Comparison of ENCODE assay signal across 24 cellular contexts in genomic region chr14:71331393-71331792, GRCh38. TPM values are rescaled to one million over a fixed set of nuclear protein-coding genes. Genes with fewer than 3 reads are reported as not detected.
DNase-seq lines count a peak whose midpoint lies in the region; ATAC-seq, FAIRE-seq and TF ChIP-seq lines count a peak whose summit lies in the region.
"Had no signal": no experiment of that assay in that cellular context is flagged by ENCODE, and none has a peak within 500 bp of the region (broad histone marks: within the 10 kb centered on the region; RNA-seq: fewer than 3 reads in every experiment).

No MANE protein-coding gene starts in this region.

- H3K79me2 ChIP-seq in OCI-LY7 (ENCODE audit: insufficient read depth, low read depth, low read length), result peaks cover 82% of the 10 kb centered on the region
- H3K79me2 ChIP-seq in endothelial cell of umbilical vein (ENCODE audit: control insufficient read depth, insufficient read depth, low read length), result no peaks in the 10 kb centered on the region

- H4K20me1 ChIP-seq in OCI-LY7 (ENCODE audit: insufficient read depth, low read length), result no peaks in the 10 kb centered on the region
- H4K20me1 ChIP-seq in endothelial cell of umbilical vein (replicated peaks; ENCODE audit: control insufficient read depth, extremely low read depth, insufficient read depth, low read length), result no peaks in the 10 kb centered on the region

- H3K27ac ChIP-seq in OCI-LY7 (ENCODE audit: low read depth, low read length, poor library complexity, severe bottlenecking), result no peak overlapping the region
- H3K27ac ChIP-seq in endothelial cell of umbilical vein (ENCODE audit: insufficient read depth, low read depth, low read length), result no peak overlapping the region
- H3K27ac ChIP-seq: C4-2B, colonic mucosa, uterus had no signal

- H3K36me3 ChIP-seq in OCI-LY7 (ENCODE audit: insufficient read depth, low read length) (peaks cover 37% of the 10 kb centered on the region), endothelial cell of umbilical vein (ENCODE audit: control insufficient read depth in 2 of 2, extremely low read depth in 1 of 2, insufficient read depth in 2 of 2, low read length in 2 of 2) (no peaks in the 10 kb centered on the region)
- H3K36me3 ChIP-seq: colonic mucosa, HAP-1, uterus had no signal

- H3K27me3 ChIP-seq in endothelial cell of umbilical vein (ENCODE audit: control insufficient read depth in 2 of 2, insufficient read depth in 2 of 2, low read length in 2 of 2), result no peaks in the 10 kb centered on the region
- H3K27me3 ChIP-seq: colonic mucosa, uterus had no signal

- H3K4me3 Mint-ChIP-seq in activated CD4-positive, alpha-beta memory T cell treated with anti-CD3 and anti-CD28 coated beads for 36 hours, result no peak overlapping the region
- H3K4me3 Mint-ChIP-seq in activated CD4-positive, alpha-beta memory T cell treated with anti-CD3 and anti-CD28 coated beads, Interleukin-2, amount 10 ng/mL, durations not matched to agents 7 days and 5 days, result no peak overlapping the region
- peak overlapping the region; percentile 46 to 55 for H3K4me3 Mint-ChIP-seq in stimulated activated naive B cell treated with anti-CD40 and anti-IgM and Interleukin-4, amounts not matched to agents 10 μg/mL and 1 μg/mL and 100 μg/mL, for 72 hours
- no peak overlapping the region for H3K4me3 Mint-ChIP-seq in WTC11
- H3K4me3 Mint-ChIP-seq: brain had no signal

- no peaks in the 10 kb centered on the region for H3K9me3 Mint-ChIP-seq in activated CD4-positive, alpha-beta memory T cell treated with anti-CD3 and anti-CD28 coated beads for 36 hours
- peaks cover 10% of the 10 kb centered on the region for H3K9me3 Mint-ChIP-seq in activated CD4-positive, alpha-beta memory T cell treated with anti-CD3 and anti-CD28 coated beads, Interleukin-2, amount 10 ng/mL, durations not matched to agents 7 days and 5 days
- H3K9me3 Mint-ChIP-seq in stimulated activated naive B cell treated with anti-CD40 and anti-IgM and Interleukin-4, amounts not matched to agents 10 μg/mL and 1 μg/mL and 100 μg/mL, for 72 hours, result peaks cover 3 to 9% of the 10 kb centered on the region in 2 donors
- 0 out of 2 replicates have a peak, but pooled peaks cover 3% of the 10 kb centered on the region for H3K9me3 Mint-ChIP-seq in WTC11

- no peak overlapping the region for H3K9ac ChIP-seq in endothelial cell of umbilical vein (replicated peaks; ENCODE audit: extremely low read depth, insufficient read depth, low read length)

- no TSS peak for BruUV-seq in OCI-LY7 (replicated peaks; lab: Mats Ljungman, UMichigan)
- no TSS peak for BruUV-seq in endothelial cell of umbilical vein (replicated peaks; lab: Mats Ljungman, UMichigan)

- POLR2A ChIA-PET in activated CD4-positive, alpha-beta memory T cell treated with anti-CD3 and anti-CD28 coated beads for 36 hours (lab: Charles Lee), result interaction anchor here (1.0 to 1.8 kb wide), 2 partner anchors 10 to 67 kb away, joined by 4 to 8 read pairs; no protein-coding TSS in a partner anchor
- POLR2A ChIA-PET in activated CD4-positive, alpha-beta memory T cell treated with anti-CD3 and anti-CD28 coated beads, Interleukin-2, amount 10 ng/mL, durations not matched to agents 7 days and 5 days (lab: Charles Lee), result interaction anchor here (1.6 kb wide), 1 partner anchor 10 kb away, joined by 5 read pairs; no protein-coding TSS in a partner anchor
- POLR2A ChIA-PET in OCI-LY7 (lab: Charles Lee), result interaction anchor here (0.9 kb wide), 1 partner anchor 63 kb away, joined by 3 read pairs; no protein-coding TSS in a partner anchor
- POLR2A ChIA-PET in endothelial cell of umbilical vein (lab: Charles Lee), result no interaction called here
- POLR2A ChIA-PET in WTC11 (lab: Charles Lee), result interaction anchor here (0.6 kb wide), 1 partner anchor 72 kb away, joined by 7 read pairs; no protein-coding TSS in a partner anchor

- 0 out of 2 replicates have a peak overlapping the region, but pooled peaks have one; percentile 8 for H3K4me2 ChIP-seq in OCI-LY7 (ENCODE audit: low read length)
- no peak overlapping the region for H3K4me2 ChIP-seq in endothelial cell of umbilical vein (ENCODE audit: insufficient read depth, low read length)

- intact Hi-C loops in activated CD4-positive, alpha-beta memory T cell treated with anti-CD3 and anti-CD28 coated beads for 36 hours (cut with micrococcal nuclease), result loop anchor here (5.0 kb wide), 1 partner anchor 166 kb away; no protein-coding TSS in a partner anchor
- intact Hi-C loops in OCI-LY7 (cut with micrococcal nuclease; ENCODE audit: unreplicated experiment) (no loop called here), endothelial cell of umbilical vein (cut with micrococcal nuclease) (loop anchor here (1.0 kb wide), 1 partner anchor 15 kb away; no protein-coding TSS in a partner anchor)

- H3K9me3 ChIP-seq in OCI-LY7 (ENCODE audit: low read length), result 0 out of 2 replicates have a peak, but pooled peaks cover 4% of the 10 kb centered on the region
- H3K9me3 ChIP-seq in endothelial cell of umbilical vein (replicated peaks; ENCODE audit: control insufficient read depth, insufficient read depth, low read length), result no peaks in the 10 kb centered on the region
- H3K9me3 ChIP-seq: colonic mucosa, HAP-1, uterus had no signal

- no peak for TF ChIP-seq POLR2A in endothelial cell of umbilical vein (IDR thresholded peaks at IDR 0.05; ENCODE audit: low read depth, low read length)

- H3K4me1 Mint-ChIP-seq in activated CD4-positive, alpha-beta memory T cell treated with anti-CD3 and anti-CD28 coated beads for 36 hours (ENCODE audit: low read depth), result peaks cover 59% of the 10 kb centered on the region
- H3K4me1 Mint-ChIP-seq in activated CD4-positive, alpha-beta memory T cell treated with anti-CD3 and anti-CD28 coated beads, Interleukin-2, amount 10 ng/mL, durations not matched to agents 7 days and 5 days, result peaks cover 55% of the 10 kb centered on the region
- peaks cover 49 to 89% of the 10 kb centered on the region in 2 donors for H3K4me1 Mint-ChIP-seq in stimulated activated naive B cell treated with anti-CD40 and anti-IgM and Interleukin-4, amounts not matched to agents 10 μg/mL and 1 μg/mL and 100 μg/mL, for 72 hours
- peaks cover 36% of the 10 kb centered on the region for H3K4me1 Mint-ChIP-seq in WTC11

- H3K27me3 Mint-ChIP-seq in activated CD4-positive, alpha-beta memory T cell treated with anti-CD3 and anti-CD28 coated beads for 36 hours, result no peaks in the 10 kb centered on the region
- H3K27me3 Mint-ChIP-seq in activated CD4-positive, alpha-beta memory T cell treated with anti-CD3 and anti-CD28 coated beads, Interleukin-2, amount 10 ng/mL, durations not matched to agents 7 days and 5 days, result no peaks in the 10 kb centered on the region
- H3K27me3 Mint-ChIP-seq in stimulated activated naive B cell treated with anti-CD40 and anti-IgM and Interleukin-4, amounts not matched to agents 10 μg/mL and 1 μg/mL and 100 μg/mL, for 72 hours, result no peaks in the 10 kb centered on the region
- no peaks in the 10 kb centered on the region for H3K27me3 Mint-ChIP-seq in WTC11 (ENCODE audit: low read depth)
- H3K27me3 Mint-ChIP-seq: brain had no signal

- no peaks in the 10 kb centered on the region for H3K9me1 ChIP-seq in endothelial cell of umbilical vein (replicated peaks; ENCODE audit: control insufficient read depth, extremely low read depth, insufficient read depth, low read length)

- dilution Hi-C loops in endothelial cell of umbilical vein (cut with MboI; ENCODE audit: extremely low pct_ligation_motif_present, low sequenced_read_pairs), result no loop called here

- no peak overlapping the region for H2AFZ ChIP-seq in OCI-LY7 (ENCODE audit: low read length)
- H2AFZ ChIP-seq in endothelial cell of umbilical vein (ENCODE audit: low read depth, low read length), result no peak overlapping the region

- CTCF ChIA-PET in activated CD4-positive, alpha-beta memory T cell treated with anti-CD3 and anti-CD28 coated beads for 36 hours (lab: Charles Lee), result no interaction called here
- CTCF ChIA-PET in activated CD4-positive, alpha-beta memory T cell treated with anti-CD3 and anti-CD28 coated beads, Interleukin-2, amount 10 ng/mL, durations not matched to agents 7 days and 5 days (lab: Charles Lee), result interaction anchor here (1.1 to 1.5 kb wide), 2 partner anchors 10 to 72 kb away, joined by 3 read pairs; no protein-coding TSS in a partner anchor
- CTCF ChIA-PET in OCI-LY7 (lab: Charles Lee; ENCODE audit: unreplicated experiment), result no interaction called here
- CTCF ChIA-PET in endothelial cell of umbilical vein (lab: Charles Lee), result no interaction called here
- CTCF ChIA-PET in WTC11 (lab: Charles Lee), result no interaction called here

- peak overlapping the region; percentile 44 for H3K27ac Mint-ChIP-seq in activated CD4-positive, alpha-beta memory T cell treated with anti-CD3 and anti-CD28 coated beads for 36 hours
- H3K27ac Mint-ChIP-seq in activated CD4-positive, alpha-beta memory T cell treated with anti-CD3 and anti-CD28 coated beads, Interleukin-2, amount 10 ng/mL, durations not matched to agents 7 days and 5 days, result no peak overlapping the region
- peak overlapping the region; percentile 83 for H3K27ac Mint-ChIP-seq in stimulated activated naive B cell treated with anti-CD40 and anti-IgM and Interleukin-4, amounts not matched to agents 10 μg/mL and 1 μg/mL and 100 μg/mL, for 72 hours
- H3K27ac Mint-ChIP-seq in WTC11, result no peak overlapping the region

- peak in 1 of 2 donors; percentile 34 for ATAC-seq in stimulated activated naive B cell treated with anti-CD40 and anti-IgM and Interleukin-4, amounts not matched to agents 10 μg/mL and 1 μg/mL and 100 μg/mL, for 72 hours (replicated peaks)
- ATAC-seq in WTC11, result no peak

- no peaks in the 10 kb centered on the region for H3K9me2 ChIP-seq in OCI-LY7 (ENCODE audit: insufficient read depth, low read length)

- peaks cover 16% of the 10 kb centered on the region for H3K4me1 ChIP-seq in OCI-LY7 (ENCODE audit: insufficient read depth, low read length, poor library complexity, severe bottlenecking)
- no peaks in the 10 kb centered on the region for H3K4me1 ChIP-seq in endothelial cell of umbilical vein (ENCODE audit: control insufficient read depth, extremely low read depth, insufficient read depth, low read length)
- H3K4me1 ChIP-seq: colonic mucosa, HAP-1, uterus had no signal

- peak; percentile 31 for FAIRE-seq in endothelial cell of umbilical vein (lab: Jason Lieb, UNC)
- FAIRE-seq: A204.1, D721Med, small intestine had no signal

- H3K36me3 Mint-ChIP-seq in activated CD4-positive, alpha-beta memory T cell treated with anti-CD3 and anti-CD28 coated beads for 36 hours, result peaks cover 11% of the 10 kb centered on the region
- H3K36me3 Mint-ChIP-seq in activated CD4-positive, alpha-beta memory T cell treated with anti-CD3 and anti-CD28 coated beads, Interleukin-2, amount 10 ng/mL, durations not matched to agents 7 days and 5 days (ENCODE audit: low read depth), result peaks cover 58% of the 10 kb centered on the region
- H3K36me3 Mint-ChIP-seq in stimulated activated naive B cell treated with anti-CD40 and anti-IgM and Interleukin-4, amounts not matched to agents 10 μg/mL and 1 μg/mL and 100 μg/mL, for 72 hours, result peaks cover 39 to 59% of the 10 kb centered on the region in 2 donors
- H3K36me3 Mint-ChIP-seq in WTC11, result peaks cover 6% of the 10 kb centered on the region; the same call in 1 of the 2 replicates

- DNase-seq in activated CD4-positive, alpha-beta memory T cell treated with anti-CD3 and anti-CD28 coated beads for 36 hours, result no peak
- no peak for DNase-seq in activated CD4-positive, alpha-beta memory T cell treated with anti-CD3 and anti-CD28 coated beads, Interleukin-2, amount 10 ng/mL, durations not matched to agents 7 days and 5 days
- DNase-seq in OCI-LY7 (ENCODE audit: low spot score) (peak; percentile 15), endothelial cell of umbilical vein (ENCODE audit: low read depth, low spot score) (no peak), Ammon's horn (ENCODE audit: low spot score) (no peak), OCI-M2 (lab: John Stamatoyannopoulos, UW; ENCODE audit: unreplicated experiment) (no peak), WTC11 (ENCODE audit: low spot score) (no peak)
- no peak for DNase-seq in stimulated activated naive B cell treated with anti-CD40 and anti-IgM and Interleukin-4, amounts not matched to agents 10 μg/mL and 1 μg/mL and 100 μg/mL, for 72 hours
- DNase-seq: activated CD4-positive, alpha-beta T cell treated with anti-CD3 and anti-CD28 coated beads, Interleukin-2, amount 50 U/mL, for 48 hours; colonic mucosa; foreskin fibroblast; Karpas-422; NCI-H1048; NCI-H2029 treated with DMSO at 0.1 percent for 48 hours; SIG-M5; small intestine; stimulated activated CD4-positive, alpha-beta T cell treated with anti-CD3 and anti-CD28 coated beads, Interleukin-4, amount 100 ng/mL, for 24 hours; substantia nigra; uterus had no signal

- H3K4me3 ChIP-seq in OCI-LY7 (ENCODE audit: low read depth, low read length, poor library complexity, severe bottlenecking) (no peak overlapping the region), endothelial cell of umbilical vein (replicated peaks in 1 of 3; ENCODE audit: insufficient read depth in 1 of 3, low read depth in 1 of 3, low read length in 3 of 3) (no peak overlapping the region)
- H3K4me3 ChIP-seq: colonic mucosa, HAP-1, uterus had no signal

- TF ChIP-seq CTCF in OCI-LY7 (conservative IDR thresholded peaks at IDR 0.05; ENCODE audit: low read length), result no peak
- no peak for TF ChIP-seq CTCF in endothelial cell of umbilical vein (IDR thresholded peaks at IDR 0.05; ENCODE audit: extremely low read depth in 1 of 2, insufficient read depth in 1 of 2, low read depth in 1 of 2, low read length in 2 of 2)
- no peak for TF ChIP-seq CTCF in WTC11 (IDR thresholded peaks at IDR 0.05)

RNA-seq across cellular contexts. Expression of gene SIPA1L1, which starts 11.1 kb away (rescaled TPM):
- total RNA-seq in activated CD4-positive, alpha-beta memory T cell treated with anti-CD3 and anti-CD28 coated beads for 36 hours, result 10 to 100 TPM; 64.4 to 64.6 TPM
- total RNA-seq in activated CD4-positive, alpha-beta memory T cell treated with anti-CD3 and anti-CD28 coated beads, Interleukin-2, amount 10 ng/mL, durations not matched to agents 7 days and 5 days, result 10 to 100 TPM; 79.5 to 84.2 TPM
- 15.6 and 21.8 TPM in 2 replicates for total RNA-seq in OCI-LY7 (2014; rRNA removed; shearing (Covaris generic))
- 63.7 and 64.6 TPM in 2 replicates for total RNA-seq in OCI-LY7 (2022)
- total RNA-seq in endothelial cell of umbilical vein, result 26.6 and 28.5 TPM in 2 replicates
- polyA plus RNA-seq in endothelial cell of umbilical vein, result 11.4 and 13.3 TPM in 2 replicates
- polyA plus RNA-seq in endothelial cell of umbilical vein (2011; cell fraction: cytosol; rRNA removed), result 13.6 and 13.7 TPM in 2 replicates
- 38.6 and 40.2 TPM in 2 replicates for polyA plus RNA-seq in endothelial cell of umbilical vein (2011; cell fraction: nucleus; rRNA removed)
- polyA plus RNA-seq in endothelial cell of umbilical vein (2012), result 11.9 and 22.6 TPM in 2 replicates
- polyA minus RNA-seq in endothelial cell of umbilical vein, result 24.3 and 28.2 TPM in 2 replicates
- 92.7 TPM for polyA minus RNA-seq in endothelial cell of umbilical vein (2011; cell fraction: cytosol; rRNA and poly(A)+ RNA removed)
- polyA minus RNA-seq in endothelial cell of umbilical vein (2011; cell fraction: nucleus; rRNA and poly(A)+ RNA removed), result 39.8 and 54.1 TPM in 2 replicates
- 68.3 to 76.6 TPM (median 71.0 TPM) in 3 replicates for total RNA-seq in WTC11 (2021)

Comparison
In these comparisons a context has a peak if more than half of its experiments do, and no peak if none do; other contexts are left out.
1. H3K27ac Mint-ChIP-seq: peak in activated CD4-positive, alpha-beta memory T cell treated with anti-CD3 and anti-CD28 coated beads for 36 hours (single experiment) and stimulated activated naive B cell treated with anti-CD40 and anti-IgM and Interleukin-4, amounts not matched to agents 10 μg/mL and 1 μg/mL and 100 μg/mL, for 72 hours (single experiment); none in activated CD4-positive, alpha-beta memory T cell treated with anti-CD3 and anti-CD28 coated beads, Interleukin-2, amount 10 ng/mL, durations not matched to agents 7 days and 5 days (single experiment) and WTC11 (single experiment).
2. H3K4me3 Mint-ChIP-seq: peak in stimulated activated naive B cell treated with anti-CD40 and anti-IgM and Interleukin-4, amounts not matched to agents 10 μg/mL and 1 μg/mL and 100 μg/mL, for 72 hours (2 of 2); none in activated CD4-positive, alpha-beta memory T cell treated with anti-CD3 and anti-CD28 coated beads for 36 hours (single experiment), activated CD4-positive, alpha-beta memory T cell treated with anti-CD3 and anti-CD28 coated beads, Interleukin-2, amount 10 ng/mL, durations not matched to agents 7 days and 5 days (single experiment) and WTC11 (single experiment).